In genomic region chr13:44906758-44907157, GRCh38 we compare ENCODE assay signal across 10 cellular contexts.
DNase-seq lines count a peak whose midpoint lies in the region; ATAC-seq and TF ChIP-seq lines count a peak whose summit lies in the region.
"Had no signal": no experiment of that assay in that cellular context is flagged by ENCODE, and none has a peak within 500 bp of the region (broad histone marks: within the 10 kb centered on the region; RNA-seq: fewer than 3 reads in every experiment).

No MANE protein-coding gene starts in this region.

- no peak for ATAC-seq in GM19467 (IDR thresholded peaks at IDR 0.05; ENCODE audit: unreplicated experiment)
- ATAC-seq in natural killer cell treated with Interleukin-12 subunit alpha and Interleukin-12 subunit beta and Interleukin-15 and Interleukin-18, amount 100 ng/mL, for 72 hours: no peak
- ATAC-seq: activated CD8-positive, alpha-beta T cell treated with anti-CD3 and anti-CD28 coated beads for 36 hours had no signal

- H3K9me3 Mint-ChIP-seq in MCF 10A (ENCODE audit: unreplicated experiment): no peaks in the 10 kb centered on the region
- no peaks in the 10 kb centered on the region for H3K9me3 Mint-ChIP-seq in nephron
- no peaks in the 10 kb centered on the region for H3K9me3 Mint-ChIP-seq in natural killer cell treated with Interleukin-12 subunit alpha and Interleukin-12 subunit beta and Interleukin-15 and Interleukin-18, amount 100 ng/mL, for 72 hours

- BruUV-seq in MCF 10A (replicated peaks; lab: Mats Ljungman, UMichigan): no TSS peak

- TF ChIP-seq POLR2A in breast epithelium (IDR thresholded peaks at IDR 0.05): no peak
- TF ChIP-seq POLR2A in esophagus squamous epithelium (IDR thresholded peaks at IDR 0.05): no peak
- TF ChIP-seq POLR2A in vagina (IDR thresholded peaks at IDR 0.05): no peak

- no peaks in the 10 kb centered on the region for H3K27me3 ChIP-seq in breast epithelium
- no peaks in the 10 kb centered on the region for H3K27me3 ChIP-seq in esophagus squamous epithelium
- no peaks in the 10 kb centered on the region for H3K27me3 ChIP-seq in vagina
- H3K27me3 ChIP-seq: thyroid gland had no signal

- H3K4me1 ChIP-seq in breast epithelium (peaks cover 0 to 4% of the 10 kb centered on the region in 2 donors), esophagus squamous epithelium (peaks cover 16 to 54% (median 19%) of the 10 kb centered on the region in 3 donors), vagina (peaks cover 43% of the 10 kb centered on the region)
- H3K4me1 ChIP-seq: thyroid gland had no signal

- intact Hi-C loops in breast epithelium (cut with DNase I; ENCODE audit: low total_unique reads) (no loop called here), MCF 10A (cut with micrococcal nuclease) (no loop called here), esophagus squamous epithelium (cut with DNase I) (no loop called here), vagina (cut with DNase I) (no loop called here)

- H3K4me3 Mint-ChIP-seq in MCF 10A (ENCODE audit: unreplicated experiment): no peak overlapping the region
- peak overlapping the region in 1 of 3 experiments; percentile 29 for H3K4me3 Mint-ChIP-seq in nephron
- no peak overlapping the region for H3K4me3 Mint-ChIP-seq in natural killer cell treated with Interleukin-12 subunit alpha and Interleukin-12 subunit beta and Interleukin-15 and Interleukin-18, amount 100 ng/mL, for 72 hours
- H3K4me3 Mint-ChIP-seq: activated CD8-positive, alpha-beta T cell treated with anti-CD3 and anti-CD28 coated beads for 36 hours had no signal

- whole genome bisulfite sequencing in esophagus squamous epithelium, 2 donors: 20% methylated on average over 5 to 6 of the region's 7 CpGs

- DNase-seq in breast epithelium (ENCODE audit: low spot score in 2 of 2) (no peak), MCF 10A (ENCODE audit: unreplicated experiment) (no peak), esophagus squamous epithelium (lab: John Stamatoyannopoulos, UW) (no peak), vagina (ENCODE audit: extremely low spot score in 2 of 2) (no peak), NOMO-1 treated with dmso at 0.1 percent for 144 hours (lab: John Stamatoyannopoulos, UW; ENCODE audit: unreplicated experiment) (no peak)
- no peak for DNase-seq in natural killer cell treated with Interleukin-12 subunit alpha and Interleukin-12 subunit beta and Interleukin-15 and Interleukin-18, amount 100 ng/mL, for 72 hours (ENCODE audit: low spot score)
- DNase-seq: activated CD8-positive, alpha-beta T cell treated with anti-CD3 and anti-CD28 coated beads for 36 hours had no signal

- H3K27ac ChIP-seq in breast epithelium (peak overlapping the region; percentile 36 to 42), esophagus squamous epithelium (peak overlapping the region; percentile 20 to 82 (median 72)), vagina (peak overlapping the region; percentile 81)
- H3K27ac ChIP-seq: thyroid gland had no signal

- no peak overlapping the region for H3K4me3 ChIP-seq in breast epithelium
- H3K4me3 ChIP-seq in esophagus squamous epithelium: no peak overlapping the region
- no peak overlapping the region for H3K4me3 ChIP-seq in vagina
- H3K4me3 ChIP-seq: thyroid gland had no signal

- POLR2A ChIA-PET in MCF 10A (lab: Yijun Ruan, JAX): interaction anchor here (1.2 to 1.9 kb wide), 2 partner anchors 9 kb away, joined by 5 read pairs; no protein-coding TSS in a partner anchor

- no peaks in the 10 kb centered on the region for H3K27me3 Mint-ChIP-seq in MCF 10A (ENCODE audit: insufficient read depth, unreplicated experiment)
- no peaks in the 10 kb centered on the region for H3K27me3 Mint-ChIP-seq in nephron (ENCODE audit: low read depth)
- H3K27me3 Mint-ChIP-seq in natural killer cell treated with Interleukin-12 subunit alpha and Interleukin-12 subunit beta and Interleukin-15 and Interleukin-18, amount 100 ng/mL, for 72 hours: peaks cover 0 to 5% of the 10 kb centered on the region in 2 donors
- H3K27me3 Mint-ChIP-seq: activated CD8-positive, alpha-beta T cell treated with anti-CD3 and anti-CD28 coated beads for 36 hours had no signal

- H3K36me3 Mint-ChIP-seq in MCF 10A (ENCODE audit: insufficient read depth, unreplicated experiment) (no peaks in the 10 kb centered on the region), nephron (ENCODE audit: low read depth) (no peaks in the 10 kb centered on the region)
- no peaks in the 10 kb centered on the region for H3K36me3 Mint-ChIP-seq in natural killer cell treated with Interleukin-12 subunit alpha and Interleukin-12 subunit beta and Interleukin-15 and Interleukin-18, amount 100 ng/mL, for 72 hours

- peaks cover 7% of the 10 kb centered on the region for H3K4me1 Mint-ChIP-seq in MCF 10A (ENCODE audit: insufficient read depth, unreplicated experiment)
- H3K4me1 Mint-ChIP-seq in nephron: peaks cover 54% of the 10 kb centered on the region
- no peaks in the 10 kb centered on the region for H3K4me1 Mint-ChIP-seq in natural killer cell treated with Interleukin-12 subunit alpha and Interleukin-12 subunit beta and Interleukin-15 and Interleukin-18, amount 100 ng/mL, for 72 hours (ENCODE audit: low read depth in 2 of 2)

- H3K36me3 ChIP-seq in breast epithelium (no peaks in the 10 kb centered on the region), esophagus squamous epithelium (no peaks in the 10 kb centered on the region), vagina (no peaks in the 10 kb centered on the region)
- H3K36me3 ChIP-seq: thyroid gland had no signal

- no peak overlapping the region for H3K27ac Mint-ChIP-seq in MCF 10A (ENCODE audit: low read depth, unreplicated experiment)
- H3K27ac Mint-ChIP-seq in nephron: peak overlapping the region; percentile 20 to 91 (median 91)
- no peak overlapping the region for H3K27ac Mint-ChIP-seq in natural killer cell treated with Interleukin-12 subunit alpha and Interleukin-12 subunit beta and Interleukin-15 and Interleukin-18, amount 100 ng/mL, for 72 hours
- H3K27ac Mint-ChIP-seq: activated CD8-positive, alpha-beta T cell treated with anti-CD3 and anti-CD28 coated beads for 36 hours had no signal

- H3K9me3 ChIP-seq in breast epithelium: no peaks in the 10 kb centered on the region
- peaks cover 0 to 5% (median 4%) of the 10 kb centered on the region in 3 donors for H3K9me3 ChIP-seq in esophagus squamous epithelium
- H3K9me3 ChIP-seq in vagina: no peaks in the 10 kb centered on the region
- H3K9me3 ChIP-seq: thyroid gland had no signal

- TF ChIP-seq CTCF in breast epithelium (IDR thresholded peaks at IDR 0.05): no peak
- no peak for TF ChIP-seq CTCF in MCF 10A (IDR thresholded peaks at IDR 0.05; ENCODE audit: unreplicated experiment)
- TF ChIP-seq CTCF in esophagus squamous epithelium (IDR thresholded peaks at IDR 0.05): no peak
- TF ChIP-seq CTCF in nephron (IDR thresholded peaks at IDR 0.05; ENCODE audit: unreplicated experiment in 3 of 3): no peak
- TF ChIP-seq CTCF in vagina (IDR thresholded peaks at IDR 0.05): no peak

- CTCF ChIA-PET in MCF 10A (lab: Yijun Ruan, JAX): interaction anchor here (1.6 kb wide), 1 partner anchor 9 kb away, joined by 4 read pairs; no protein-coding TSS in a partner anchor

Comparison
In these comparisons a context has a peak if more than half of its experiments do, and no peak if none do; other contexts are left out.
1. H3K27ac Mint-ChIP-seq: peak in nephron (3 of 3); none in MCF 10A (single experiment) and natural killer cell treated with Interleukin-12 subunit alpha and Interleukin-12 subunit beta and Interleukin-15 and Interleukin-18, amount 100 ng/mL, for 72 hours (0 of 2).
2. Peak in every context shown above with its lines, with median percentiles within 50 percentile points of each other: H3K27ac ChIP-seq.